ENCODE assay signal across 1 cellular context in the genomic region with DNA sequence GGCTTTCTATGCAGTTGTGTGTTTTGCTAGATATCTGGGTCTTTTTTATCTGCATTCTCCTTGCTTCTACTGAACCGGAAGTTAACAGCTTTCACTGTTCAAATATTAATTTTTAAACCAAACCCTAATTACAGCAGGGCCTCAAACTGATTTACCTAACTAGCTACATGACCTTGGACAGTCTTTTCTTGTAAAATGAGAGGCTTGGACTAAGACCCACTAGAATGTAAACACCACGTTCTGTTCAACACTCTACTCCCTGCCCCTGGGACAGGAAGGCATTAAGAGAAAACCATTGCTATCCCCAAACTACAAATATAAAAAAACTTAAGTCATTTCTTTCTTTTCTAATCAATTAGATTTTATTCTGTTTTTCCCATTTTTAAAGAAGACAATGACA.
TF ChIP-seq lines count a peak whose summit lies in the region.

No MANE protein-coding gene starts in this region.

TF ChIP-seq in HepG2, 621 proteins besides CTCF, POLR2A, EP300 and RAD21 (continued from another document and continues in another):
- TF ChIP-seq, protein P1, sequence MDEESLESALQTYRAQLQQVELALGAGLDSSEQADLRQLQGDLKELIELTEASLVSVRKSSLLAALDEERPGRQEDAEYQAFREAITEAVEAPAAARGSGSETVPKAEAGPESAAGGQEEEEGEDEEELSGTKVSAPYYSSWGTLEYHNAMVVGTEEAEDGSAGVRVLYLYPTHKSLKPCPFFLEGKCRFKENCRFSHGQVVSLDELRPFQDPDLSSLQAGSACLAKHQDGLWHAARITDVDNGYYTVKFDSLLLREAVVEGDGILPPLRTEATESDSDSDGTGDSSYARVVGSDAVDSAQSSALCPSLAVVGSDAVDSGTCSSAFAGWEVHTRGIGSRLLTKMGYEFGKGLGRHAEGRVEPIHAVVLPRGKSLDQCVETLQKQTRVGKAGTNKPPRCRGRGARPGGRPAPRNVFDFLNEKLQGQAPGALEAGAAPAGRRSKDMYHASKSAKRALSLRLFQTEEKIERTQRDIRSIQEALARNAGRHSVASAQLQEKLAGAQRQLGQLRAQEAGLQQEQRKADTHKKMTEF (CRISPR knock-in tag; IDR thresholded peaks at IDR 0.05), result no peak
- TF ChIP-seq ZNF451 (CRISPR knock-in tag; IDR thresholded peaks at IDR 0.05), result no peak
- no peak for TF ChIP-seq ISX (CRISPR knock-in tag; conservative IDR thresholded peaks at IDR 0.05)
- TF ChIP-seq, protein P2, sequence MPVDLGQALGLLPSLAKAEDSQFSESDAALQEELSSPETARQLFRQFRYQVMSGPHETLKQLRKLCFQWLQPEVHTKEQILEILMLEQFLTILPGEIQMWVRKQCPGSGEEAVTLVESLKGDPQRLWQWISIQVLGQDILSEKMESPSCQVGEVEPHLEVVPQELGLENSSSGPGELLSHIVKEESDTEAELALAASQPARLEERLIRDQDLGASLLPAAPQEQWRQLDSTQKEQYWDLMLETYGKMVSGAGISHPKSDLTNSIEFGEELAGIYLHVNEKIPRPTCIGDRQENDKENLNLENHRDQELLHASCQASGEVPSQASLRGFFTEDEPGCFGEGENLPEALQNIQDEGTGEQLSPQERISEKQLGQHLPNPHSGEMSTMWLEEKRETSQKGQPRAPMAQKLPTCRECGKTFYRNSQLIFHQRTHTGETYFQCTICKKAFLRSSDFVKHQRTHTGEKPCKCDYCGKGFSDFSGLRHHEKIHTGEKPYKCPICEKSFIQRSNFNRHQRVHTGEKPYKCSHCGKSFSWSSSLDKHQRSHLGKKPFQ (CRISPR knock-in tag; IDR thresholded peaks at IDR 0.05; ENCODE audit: insufficient replicate concordance), result peak; percentile 53
- TF ChIP-seq KLF12 (CRISPR knock-in tag; IDR thresholded peaks at IDR 0.05; ENCODE audit: borderline replicate concordance), result no peak
- TF ChIP-seq CCAR2 (optimal IDR thresholded peaks at IDR 0.05; ENCODE audit: low read depth, low read length), result no peak
- TF ChIP-seq KLF9 (CRISPR knock-in tag; IDR thresholded peaks at IDR 0.05; ENCODE audit: low read depth), result no peak
- no peak for TF ChIP-seq NCOA2 (CRISPR knock-in tag; IDR thresholded peaks at IDR 0.05)
- TF ChIP-seq SPEN (CRISPR knock-in tag; IDR thresholded peaks at IDR 0.05; ENCODE audit: low read depth), result no peak
- TF ChIP-seq, protein P3, sequence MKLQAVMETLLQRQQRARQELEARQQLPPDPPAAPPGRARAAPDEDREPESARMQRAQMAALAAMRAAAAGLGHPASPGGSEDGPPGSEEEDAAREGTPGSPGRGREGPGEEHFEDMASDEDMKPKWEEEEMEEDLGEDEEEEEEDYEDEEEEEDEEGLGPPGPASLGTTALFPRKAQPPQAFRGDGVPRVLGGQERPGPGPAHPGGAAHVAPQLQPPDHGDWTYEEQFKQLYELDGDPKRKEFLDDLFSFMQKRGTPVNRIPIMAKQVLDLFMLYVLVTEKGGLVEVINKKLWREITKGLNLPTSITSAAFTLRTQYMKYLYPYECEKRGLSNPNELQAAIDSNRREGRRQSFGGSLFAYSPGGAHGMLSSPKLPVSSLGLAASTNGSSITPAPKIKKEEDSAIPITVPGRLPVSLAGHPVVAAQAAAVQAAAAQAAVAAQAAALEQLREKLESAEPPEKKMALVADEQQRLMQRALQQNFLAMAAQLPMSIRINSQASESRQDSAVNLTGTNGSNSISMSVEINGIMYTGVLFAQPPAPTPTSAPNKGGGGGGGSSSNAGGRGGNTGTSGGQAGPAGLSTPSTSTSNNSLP (IDR thresholded peaks at IDR 0.05; ENCODE audit: low read depth, low read length), result peak; percentile 11; the same call in 1 of the 2 replicates
- TF ChIP-seq, protein P4, sequence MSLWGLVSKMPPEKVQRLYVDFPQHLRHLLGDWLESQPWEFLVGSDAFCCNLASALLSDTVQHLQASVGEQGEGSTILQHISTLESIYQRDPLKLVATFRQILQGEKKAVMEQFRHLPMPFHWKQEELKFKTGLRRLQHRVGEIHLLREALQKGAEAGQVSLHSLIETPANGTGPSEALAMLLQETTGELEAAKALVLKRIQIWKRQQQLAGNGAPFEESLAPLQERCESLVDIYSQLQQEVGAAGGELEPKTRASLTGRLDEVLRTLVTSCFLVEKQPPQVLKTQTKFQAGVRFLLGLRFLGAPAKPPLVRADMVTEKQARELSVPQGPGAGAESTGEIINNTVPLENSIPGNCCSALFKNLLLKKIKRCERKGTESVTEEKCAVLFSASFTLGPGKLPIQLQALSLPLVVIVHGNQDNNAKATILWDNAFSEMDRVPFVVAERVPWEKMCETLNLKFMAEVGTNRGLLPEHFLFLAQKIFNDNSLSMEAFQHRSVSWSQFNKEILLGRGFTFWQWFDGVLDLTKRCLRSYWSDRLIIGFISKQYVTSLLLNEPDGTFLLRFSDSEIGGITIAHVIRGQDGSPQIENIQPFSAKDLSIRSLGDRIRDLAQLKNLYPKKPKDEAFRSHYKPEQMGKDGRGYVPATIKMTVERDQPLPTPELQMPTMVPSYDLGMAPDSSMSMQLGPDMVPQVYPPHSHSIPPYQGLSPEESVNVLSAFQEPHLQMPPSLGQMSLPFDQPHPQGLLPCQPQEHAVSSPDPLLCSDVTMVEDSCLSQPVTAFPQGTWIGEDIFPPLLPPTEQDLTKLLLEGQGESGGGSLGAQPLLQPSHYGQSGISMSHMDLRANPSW (CRISPR knock-in tag; IDR thresholded peaks at IDR 0.05; ENCODE audit: borderline replicate concordance), result no peak; the same call in 1 of the 2 replicates
- TF ChIP-seq, protein P5, sequence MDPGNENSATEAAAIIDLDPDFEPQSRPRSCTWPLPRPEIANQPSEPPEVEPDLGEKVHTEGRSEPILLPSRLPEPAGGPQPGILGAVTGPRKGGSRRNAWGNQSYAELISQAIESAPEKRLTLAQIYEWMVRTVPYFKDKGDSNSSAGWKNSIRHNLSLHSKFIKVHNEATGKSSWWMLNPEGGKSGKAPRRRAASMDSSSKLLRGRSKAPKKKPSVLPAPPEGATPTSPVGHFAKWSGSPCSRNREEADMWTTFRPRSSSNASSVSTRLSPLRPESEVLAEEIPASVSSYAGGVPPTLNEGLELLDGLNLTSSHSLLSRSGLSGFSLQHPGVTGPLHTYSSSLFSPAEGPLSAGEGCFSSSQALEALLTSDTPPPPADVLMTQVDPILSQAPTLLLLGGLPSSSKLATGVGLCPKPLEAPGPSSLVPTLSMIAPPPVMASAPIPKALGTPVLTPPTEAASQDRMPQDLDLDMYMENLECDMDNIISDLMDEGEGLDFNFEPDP (CRISPR knock-in tag; conservative IDR thresholded peaks at IDR 0.05), result no peak
- no peak for TF ChIP-seq ZNF136 (CRISPR knock-in tag; IDR thresholded peaks at IDR 0.05; ENCODE audit: low read depth)
- TF ChIP-seq HNF4A (CRISPR knock-in tag; IDR thresholded peaks at IDR 0.05), result peak; percentile 54; the same call in 1 of the 2 replicates
- TF ChIP-seq NCOA5 (CRISPR knock-in tag; IDR thresholded peaks at IDR 0.05), result no peak
- TF ChIP-seq, protein P6, sequence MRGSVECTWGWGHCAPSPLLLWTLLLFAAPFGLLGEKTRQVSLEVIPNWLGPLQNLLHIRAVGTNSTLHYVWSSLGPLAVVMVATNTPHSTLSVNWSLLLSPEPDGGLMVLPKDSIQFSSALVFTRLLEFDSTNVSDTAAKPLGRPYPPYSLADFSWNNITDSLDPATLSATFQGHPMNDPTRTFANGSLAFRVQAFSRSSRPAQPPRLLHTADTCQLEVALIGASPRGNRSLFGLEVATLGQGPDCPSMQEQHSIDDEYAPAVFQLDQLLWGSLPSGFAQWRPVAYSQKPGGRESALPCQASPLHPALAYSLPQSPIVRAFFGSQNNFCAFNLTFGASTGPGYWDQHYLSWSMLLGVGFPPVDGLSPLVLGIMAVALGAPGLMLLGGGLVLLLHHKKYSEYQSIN (CRISPR knock-in tag; IDR thresholded peaks at IDR 0.05; ENCODE audit: borderline replicate concordance), result no peak
- TF ChIP-seq ESRRA (CRISPR knock-in tag; IDR thresholded peaks at IDR 0.05; ENCODE audit: low read depth), result no peak
- TF ChIP-seq WIZ (CRISPR knock-in tag; IDR thresholded peaks at IDR 0.05), result no peak
- 0 out of 2 replicates have a peak, but pooled peaks have one; percentile 38 for TF ChIP-seq GFI1 (CRISPR knock-in tag; IDR thresholded peaks at IDR 0.05; ENCODE audit: borderline replicate concordance)
- TF ChIP-seq GATAD1 (CRISPR knock-in tag; IDR thresholded peaks at IDR 0.05), result no peak
- no peak for TF ChIP-seq ELF1 (CRISPR knock-in tag; IDR thresholded peaks at IDR 0.05)
- TF ChIP-seq, protein P7, sequence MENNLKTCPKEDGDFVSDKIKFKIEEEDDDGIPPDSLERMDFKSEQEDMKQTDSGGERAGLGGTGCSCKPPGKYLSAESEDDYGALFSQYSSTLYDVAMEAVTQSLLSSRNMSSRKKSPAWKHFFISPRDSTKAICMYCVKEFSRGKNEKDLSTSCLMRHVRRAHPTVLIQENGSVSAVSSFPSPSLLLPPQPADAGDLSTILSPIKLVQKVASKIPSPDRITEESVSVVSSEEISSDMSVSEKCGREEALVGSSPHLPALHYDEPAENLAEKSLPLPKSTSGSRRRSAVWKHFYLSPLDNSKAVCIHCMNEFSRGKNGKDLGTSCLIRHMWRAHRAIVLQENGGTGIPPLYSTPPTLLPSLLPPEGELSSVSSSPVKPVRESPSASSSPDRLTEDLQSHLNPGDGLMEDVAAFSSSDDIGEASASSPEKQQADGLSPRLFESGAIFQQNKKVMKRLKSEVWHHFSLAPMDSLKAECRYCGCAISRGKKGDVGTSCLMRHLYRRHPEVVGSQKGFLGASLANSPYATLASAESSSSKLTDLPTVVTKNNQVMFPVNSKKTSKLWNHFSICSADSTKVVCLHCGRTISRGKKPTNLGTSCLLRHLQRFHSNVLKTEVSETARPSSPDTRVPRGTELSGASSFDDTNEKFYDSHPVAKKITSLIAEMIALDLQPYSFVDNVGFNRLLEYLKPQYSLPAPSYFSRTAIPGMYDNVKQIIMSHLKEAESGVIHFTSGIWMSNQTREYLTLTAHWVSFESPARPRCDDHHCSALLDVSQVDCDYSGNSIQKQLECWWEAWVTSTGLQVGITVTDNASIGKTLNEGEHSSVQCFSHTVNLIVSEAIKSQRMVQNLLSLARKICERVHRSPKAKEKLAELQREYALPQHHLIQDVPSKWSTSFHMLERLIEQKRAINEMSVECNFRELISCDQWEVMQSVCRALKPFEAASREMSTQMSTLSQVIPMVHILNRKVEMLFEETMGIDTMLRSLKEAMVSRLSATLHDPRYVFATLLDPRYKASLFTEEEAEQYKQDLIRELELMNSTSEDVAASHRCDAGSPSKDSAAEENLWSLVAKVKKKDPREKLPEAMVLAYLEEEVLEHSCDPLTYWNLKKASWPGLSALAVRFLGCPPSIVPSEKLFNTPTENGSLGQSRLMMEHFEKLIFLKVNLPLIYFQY (CRISPR knock-in tag; IDR thresholded peaks at IDR 0.05; ENCODE audit: borderline replicate concordance), result no peak
- TF ChIP-seq, protein P8, sequence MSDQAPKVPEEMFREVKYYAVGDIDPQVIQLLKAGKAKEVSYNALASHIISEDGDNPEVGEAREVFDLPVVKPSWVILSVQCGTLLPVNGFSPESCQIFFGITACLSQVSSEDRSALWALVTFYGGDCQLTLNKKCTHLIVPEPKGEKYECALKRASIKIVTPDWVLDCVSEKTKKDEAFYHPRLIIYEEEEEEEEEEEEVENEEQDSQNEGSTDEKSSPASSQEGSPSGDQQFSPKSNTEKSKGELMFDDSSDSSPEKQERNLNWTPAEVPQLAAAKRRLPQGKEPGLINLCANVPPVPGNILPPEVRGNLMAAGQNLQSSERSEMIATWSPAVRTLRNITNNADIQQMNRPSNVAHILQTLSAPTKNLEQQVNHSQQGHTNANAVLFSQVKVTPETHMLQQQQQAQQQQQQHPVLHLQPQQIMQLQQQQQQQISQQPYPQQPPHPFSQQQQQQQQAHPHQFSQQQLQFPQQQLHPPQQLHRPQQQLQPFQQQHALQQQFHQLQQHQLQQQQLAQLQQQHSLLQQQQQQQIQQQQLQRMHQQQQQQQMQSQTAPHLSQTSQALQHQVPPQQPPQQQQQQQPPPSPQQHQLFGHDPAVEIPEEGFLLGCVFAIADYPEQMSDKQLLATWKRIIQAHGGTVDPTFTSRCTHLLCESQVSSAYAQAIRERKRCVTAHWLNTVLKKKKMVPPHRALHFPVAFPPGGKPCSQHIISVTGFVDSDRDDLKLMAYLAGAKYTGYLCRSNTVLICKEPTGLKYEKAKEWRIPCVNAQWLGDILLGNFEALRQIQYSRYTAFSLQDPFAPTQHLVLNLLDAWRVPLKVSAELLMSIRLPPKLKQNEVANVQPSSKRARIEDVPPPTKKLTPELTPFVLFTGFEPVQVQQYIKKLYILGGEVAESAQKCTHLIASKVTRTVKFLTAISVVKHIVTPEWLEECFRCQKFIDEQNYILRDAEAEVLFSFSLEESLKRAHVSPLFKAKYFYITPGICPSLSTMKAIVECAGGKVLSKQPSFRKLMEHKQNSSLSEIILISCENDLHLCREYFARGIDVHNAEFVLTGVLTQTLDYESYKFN (CRISPR knock-in tag; conservative IDR thresholded peaks at IDR 0.05), result peak; percentile 89
- no peak for TF ChIP-seq ZBTB42 (CRISPR knock-in tag; IDR thresholded peaks at IDR 0.05)
- TF ChIP-seq TBX2 (CRISPR knock-in tag; IDR thresholded peaks at IDR 0.05; ENCODE audit: borderline replicate concordance), result peak; percentile 71; the same call in 1 of the 2 replicates
- TF ChIP-seq CREB1 (IDR thresholded peaks at IDR 0.05), result no peak
- TF ChIP-seq CREB1 (CRISPR knock-in tag; IDR thresholded peaks at IDR 0.05), result peak; percentile 44; the same call in 1 of the 2 replicates
- no peak for TF ChIP-seq ZNF253 (CRISPR knock-in tag; IDR thresholded peaks at IDR 0.05; ENCODE audit: borderline replicate concordance)
- TF ChIP-seq, protein P9, sequence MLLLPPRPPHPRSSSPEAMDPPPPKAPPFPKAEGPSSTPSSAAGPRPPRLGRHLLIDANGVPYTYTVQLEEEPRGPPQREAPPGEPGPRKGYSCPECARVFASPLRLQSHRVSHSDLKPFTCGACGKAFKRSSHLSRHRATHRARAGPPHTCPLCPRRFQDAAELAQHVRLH (CRISPR knock-in tag; IDR thresholded peaks at IDR 0.05; ENCODE audit: borderline replicate concordance, low read depth), result no peak
- peak; percentile 58; the same call in 1 of the 2 replicates for TF ChIP-seq ETV5 (CRISPR knock-in tag; IDR thresholded peaks at IDR 0.05; ENCODE audit: borderline replicate concordance)
- no peak for TF ChIP-seq RBM39 (IDR thresholded peaks at IDR 0.05; ENCODE audit: low read depth, low read length, poor library complexity, severe bottlenecking)
- TF ChIP-seq ZNF446 (CRISPR knock-in tag; IDR thresholded peaks at IDR 0.05), result no peak
- TF ChIP-seq ZNF232 (CRISPR knock-in tag; IDR thresholded peaks at IDR 0.05; ENCODE audit: borderline replicate concordance), result no peak
- TF ChIP-seq SMC3 (IDR thresholded peaks at IDR 0.05; ENCODE audit: low read length), result no peak
- TF ChIP-seq KLF15 (CRISPR knock-in tag; IDR thresholded peaks at IDR 0.05; ENCODE audit: borderline replicate concordance), result no peak
- TF ChIP-seq MED1 (CRISPR knock-in tag; IDR thresholded peaks at IDR 0.05), result peak; percentile 46
- peak; percentile 52; the same call in 1 of the 2 replicates for TF ChIP-seq HDAC2 (CRISPR knock-in tag; IDR thresholded peaks at IDR 0.05)
- no peak for TF ChIP-seq TCF7L2 (IDR thresholded peaks at IDR 0.05; ENCODE audit: low read depth, low read length)
- TF ChIP-seq ZFP90 (CRISPR knock-in tag; IDR thresholded peaks at IDR 0.05; ENCODE audit: borderline replicate concordance), result no peak
- no peak for TF ChIP-seq YEATS2 (CRISPR knock-in tag; IDR thresholded peaks at IDR 0.05; ENCODE audit: borderline replicate concordance)
- peak; percentile 55; the same call in 1 of the 2 replicates for TF ChIP-seq FOXK1 (CRISPR knock-in tag; IDR thresholded peaks at IDR 0.05; ENCODE audit: borderline replicate concordance, low read depth)
- no peak for TF ChIP-seq ZNF766 (CRISPR knock-in tag; IDR thresholded peaks at IDR 0.05; ENCODE audit: borderline replicate concordance)
- TF ChIP-seq PPARG (CRISPR knock-in tag; conservative IDR thresholded peaks at IDR 0.05), result peak; percentile 66
- TF ChIP-seq HMGA1 (CRISPR knock-in tag; conservative IDR thresholded peaks at IDR 0.05), result no peak
